In the genomic region with DNA sequence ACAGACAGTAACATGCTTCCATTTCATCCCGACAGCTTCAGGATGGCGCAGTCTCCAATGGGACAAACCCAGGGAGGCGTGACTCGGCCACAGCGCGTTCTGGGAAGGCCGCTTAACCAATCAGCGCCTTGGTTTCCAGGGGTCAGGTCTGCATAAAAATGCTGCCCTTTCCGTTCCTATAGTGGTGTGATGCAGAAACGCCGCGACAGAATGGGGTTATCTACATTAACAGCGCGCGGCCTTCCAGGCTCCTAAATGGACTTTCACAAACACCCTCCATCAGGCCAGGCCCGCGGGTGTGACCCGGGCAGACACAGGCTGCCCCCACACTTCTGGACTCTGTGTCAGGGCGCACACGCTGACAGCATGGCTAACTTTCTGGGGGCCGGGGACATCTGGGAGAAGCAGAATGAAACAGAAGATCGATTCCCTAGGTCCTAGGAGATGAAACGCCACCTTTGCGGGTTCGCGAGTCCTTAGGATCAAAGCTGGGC, we compare ENCODE assay signal across 8 cellular contexts. TPM values are rescaled to one million over a fixed set of nuclear protein-coding genes. Genes with fewer than 3 reads are reported as not detected.
A peak's percentile ranks its signal among the peaks of the same experiment; 100 is the strongest.
DNase-seq lines count a peak whose midpoint lies in the region; ATAC-seq and TF ChIP-seq lines count a peak whose summit lies in the region.

No MANE protein-coding gene starts in this region.

- H3K9me3 Mint-ChIP-seq in WTC11 = peaks cover 3% of the 10 kb centered on the region; the same call in 1 of the 2 replicates

- POLR2A ChIA-PET in WTC11 (lab: Charles Lee) = interaction anchor here (1.3 to 1.7 kb wide), 3 partner anchors 38 to 122 kb away, joined by 4 to 7 read pairs (median 6); a partner anchor contains a TSS

- peaks cover 38% of the 10 kb centered on the region for H3K4me1 Mint-ChIP-seq in WTC11

- no peak for TF ChIP-seq POLR2A in upper lobe of left lung (IDR thresholded peaks at IDR 0.05)

- CTCF ChIA-PET in WTC11 (lab: Charles Lee) = interaction anchor here (0.8 to 3.1 kb wide), 5 partner anchors 20 to 90 kb away, joined by 3 to 29 read pairs (median 4); a partner anchor contains a TSS

- peak overlapping the region; percentile 54 to 81 (median 77) for H3K27ac ChIP-seq in upper lobe of left lung

- H3K36me3 ChIP-seq in upper lobe of left lung = no peaks in the 10 kb centered on the region

- peak overlapping the region; percentile 99 for H3K27ac Mint-ChIP-seq in WTC11

- H3K4me3 Mint-ChIP-seq in WTC11 = peak overlapping the region; percentile 100

- H3K27me3 ChIP-seq in upper lobe of left lung = no peaks in the 10 kb centered on the region

- no peak for TF ChIP-seq EP300 in upper lobe of left lung (IDR thresholded peaks at IDR 0.05)

- H3K9me3 ChIP-seq in upper lobe of left lung = no peaks in the 10 kb centered on the region

- DNase-seq in 8988T (peak; percentile 89), GM04503 (ENCODE audit: low read depth) (peak; percentile 60), NCI-H2081 treated with DMSO at 0.1 percent for 48 hours (lab: John Stamatoyannopoulos, UW) (peak; percentile 5), WTC11 (ENCODE audit: low spot score) (peak; percentile 92), fibroblast of gingiva (ENCODE audit: low read depth) (peak; percentile 90), mucosa of gallbladder (ENCODE audit: low spot score) (peak; percentile 79), upper lobe of left lung (peak in 1 of 2 donors; percentile 87)

- 0 to 2% methylated on average over 12 to 26 of the region's 26 CpGs for WGBS in upper lobe of left lung, 2 donors

- H3K27me3 Mint-ChIP-seq in WTC11 (ENCODE audit: low read depth) = peaks cover 3% of the 10 kb centered on the region; the same call in 1 of the 2 replicates

- H3K4me1 ChIP-seq in upper lobe of left lung = peaks cover 0 to 22% (median 14%) of the 10 kb centered on the region in 4 donors

- ATAC-seq in HG02870 (IDR thresholded peaks at IDR 0.05; ENCODE audit: unreplicated experiment) (peak; percentile 15), WTC11 (peak; percentile 79), upper lobe of left lung (ENCODE audit: low FRiP score in 2 of 2) (peak; percentile 80 to 91)

- peak overlapping the region; percentile 56 to 94 (median 80) for H3K4me3 ChIP-seq in upper lobe of left lung

- no peaks in the 10 kb centered on the region for H3K36me3 Mint-ChIP-seq in WTC11

- no peak for TF ChIP-seq CTCF in WTC11 (IDR thresholded peaks at IDR 0.05)
- no peak for TF ChIP-seq CTCF in upper lobe of left lung (IDR thresholded peaks at IDR 0.05)

TF ChIP-seq in WTC11, 78 proteins besides CTCF, POLR2A, EP300 and RAD21:
- TF ChIP-seq TP53 (CRISPR knock-in tag; IDR thresholded peaks at IDR 0.05) (no peak), CREM (CRISPR knock-in tag; IDR thresholded peaks at IDR 0.05) (peak; percentile 87; the same call in 1 of the 2 replicates), ATF1 (CRISPR knock-in tag; IDR thresholded peaks at IDR 0.05) (no peak), ZNF138 (CRISPR knock-in tag; conservative IDR thresholded peaks at IDR 0.05) (no peak), FOXK1 (CRISPR knock-in tag; IDR thresholded peaks at IDR 0.05) (peak; percentile 56; the same call in 1 of the 2 replicates), NR3C1 (CRISPR knock-in tag; conservative IDR thresholded peaks at IDR 0.05; ENCODE audit: low read depth) (no peak), ZNF317 (CRISPR knock-in tag; IDR thresholded peaks at IDR 0.05; ENCODE audit: borderline replicate concordance, low read depth) (no peak), ESRRA (CRISPR knock-in tag; IDR thresholded peaks at IDR 0.05; ENCODE audit: borderline replicate concordance) (no peak)
- TF ChIP-seq, protein P1, sequence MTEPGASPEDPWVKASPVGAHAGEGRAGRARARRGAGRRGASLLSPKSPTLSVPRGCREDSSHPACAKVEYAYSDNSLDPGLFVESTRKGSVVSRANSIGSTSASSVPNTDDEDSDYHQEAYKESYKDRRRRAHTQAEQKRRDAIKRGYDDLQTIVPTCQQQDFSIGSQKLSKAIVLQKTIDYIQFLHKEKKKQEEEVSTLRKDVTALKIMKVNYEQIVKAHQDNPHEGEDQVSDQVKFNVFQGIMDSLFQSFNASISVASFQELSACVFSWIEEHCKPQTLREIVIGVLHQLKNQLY (CRISPR knock-in tag; IDR thresholded peaks at IDR 0.05) = no peak
- TF ChIP-seq, protein P2, sequence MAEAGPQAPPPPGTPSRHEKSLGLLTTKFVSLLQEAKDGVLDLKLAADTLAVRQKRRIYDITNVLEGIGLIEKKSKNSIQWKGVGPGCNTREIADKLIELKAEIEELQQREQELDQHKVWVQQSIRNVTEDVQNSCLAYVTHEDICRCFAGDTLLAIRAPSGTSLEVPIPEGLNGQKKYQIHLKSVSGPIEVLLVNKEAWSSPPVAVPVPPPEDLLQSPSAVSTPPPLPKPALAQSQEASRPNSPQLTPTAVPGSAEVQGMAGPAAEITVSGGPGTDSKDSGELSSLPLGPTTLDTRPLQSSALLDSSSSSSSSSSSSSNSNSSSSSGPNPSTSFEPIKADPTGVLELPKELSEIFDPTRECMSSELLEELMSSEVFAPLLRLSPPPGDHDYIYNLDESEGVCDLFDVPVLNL (CRISPR knock-in tag; IDR thresholded peaks at IDR 0.05; ENCODE audit: borderline replicate concordance, low read depth) = no peak
- TF ChIP-seq, protein P3, sequence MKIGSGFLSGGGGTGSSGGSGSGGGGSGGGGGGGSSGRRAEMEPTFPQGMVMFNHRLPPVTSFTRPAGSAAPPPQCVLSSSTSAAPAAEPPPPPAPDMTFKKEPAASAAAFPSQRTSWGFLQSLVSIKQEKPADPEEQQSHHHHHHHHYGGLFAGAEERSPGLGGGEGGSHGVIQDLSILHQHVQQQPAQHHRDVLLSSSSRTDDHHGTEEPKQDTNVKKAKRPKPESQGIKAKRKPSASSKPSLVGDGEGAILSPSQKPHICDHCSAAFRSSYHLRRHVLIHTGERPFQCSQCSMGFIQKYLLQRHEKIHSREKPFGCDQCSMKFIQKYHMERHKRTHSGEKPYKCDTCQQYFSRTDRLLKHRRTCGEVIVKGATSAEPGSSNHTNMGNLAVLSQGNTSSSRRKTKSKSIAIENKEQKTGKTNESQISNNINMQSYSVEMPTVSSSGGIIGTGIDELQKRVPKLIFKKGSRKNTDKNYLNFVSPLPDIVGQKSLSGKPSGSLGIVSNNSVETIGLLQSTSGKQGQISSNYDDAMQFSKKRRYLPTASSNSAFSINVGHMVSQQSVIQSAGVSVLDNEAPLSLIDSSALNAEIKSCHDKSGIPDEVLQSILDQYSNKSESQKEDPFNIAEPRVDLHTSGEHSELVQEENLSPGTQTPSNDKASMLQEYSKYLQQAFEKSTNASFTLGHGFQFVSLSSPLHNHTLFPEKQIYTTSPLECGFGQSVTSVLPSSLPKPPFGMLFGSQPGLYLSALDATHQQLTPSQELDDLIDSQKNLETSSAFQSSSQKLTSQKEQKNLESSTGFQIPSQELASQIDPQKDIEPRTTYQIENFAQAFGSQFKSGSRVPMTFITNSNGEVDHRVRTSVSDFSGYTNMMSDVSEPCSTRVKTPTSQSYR (CRISPR knock-in tag; IDR thresholded peaks at IDR 0.05) = no peak
- TF ChIP-seq, protein P4, sequence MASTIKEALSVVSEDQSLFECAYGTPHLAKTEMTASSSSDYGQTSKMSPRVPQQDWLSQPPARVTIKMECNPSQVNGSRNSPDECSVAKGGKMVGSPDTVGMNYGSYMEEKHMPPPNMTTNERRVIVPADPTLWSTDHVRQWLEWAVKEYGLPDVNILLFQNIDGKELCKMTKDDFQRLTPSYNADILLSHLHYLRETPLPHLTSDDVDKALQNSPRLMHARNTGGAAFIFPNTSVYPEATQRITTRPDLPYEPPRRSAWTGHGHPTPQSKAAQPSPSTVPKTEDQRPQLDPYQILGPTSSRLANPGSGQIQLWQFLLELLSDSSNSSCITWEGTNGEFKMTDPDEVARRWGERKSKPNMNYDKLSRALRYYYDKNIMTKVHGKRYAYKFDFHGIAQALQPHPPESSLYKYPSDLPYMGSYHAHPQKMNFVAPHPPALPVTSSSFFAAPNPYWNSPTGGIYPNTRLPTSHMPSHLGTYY (CRISPR knock-in tag; IDR thresholded peaks at IDR 0.05) = no peak
- TF ChIP-seq, protein P5, sequence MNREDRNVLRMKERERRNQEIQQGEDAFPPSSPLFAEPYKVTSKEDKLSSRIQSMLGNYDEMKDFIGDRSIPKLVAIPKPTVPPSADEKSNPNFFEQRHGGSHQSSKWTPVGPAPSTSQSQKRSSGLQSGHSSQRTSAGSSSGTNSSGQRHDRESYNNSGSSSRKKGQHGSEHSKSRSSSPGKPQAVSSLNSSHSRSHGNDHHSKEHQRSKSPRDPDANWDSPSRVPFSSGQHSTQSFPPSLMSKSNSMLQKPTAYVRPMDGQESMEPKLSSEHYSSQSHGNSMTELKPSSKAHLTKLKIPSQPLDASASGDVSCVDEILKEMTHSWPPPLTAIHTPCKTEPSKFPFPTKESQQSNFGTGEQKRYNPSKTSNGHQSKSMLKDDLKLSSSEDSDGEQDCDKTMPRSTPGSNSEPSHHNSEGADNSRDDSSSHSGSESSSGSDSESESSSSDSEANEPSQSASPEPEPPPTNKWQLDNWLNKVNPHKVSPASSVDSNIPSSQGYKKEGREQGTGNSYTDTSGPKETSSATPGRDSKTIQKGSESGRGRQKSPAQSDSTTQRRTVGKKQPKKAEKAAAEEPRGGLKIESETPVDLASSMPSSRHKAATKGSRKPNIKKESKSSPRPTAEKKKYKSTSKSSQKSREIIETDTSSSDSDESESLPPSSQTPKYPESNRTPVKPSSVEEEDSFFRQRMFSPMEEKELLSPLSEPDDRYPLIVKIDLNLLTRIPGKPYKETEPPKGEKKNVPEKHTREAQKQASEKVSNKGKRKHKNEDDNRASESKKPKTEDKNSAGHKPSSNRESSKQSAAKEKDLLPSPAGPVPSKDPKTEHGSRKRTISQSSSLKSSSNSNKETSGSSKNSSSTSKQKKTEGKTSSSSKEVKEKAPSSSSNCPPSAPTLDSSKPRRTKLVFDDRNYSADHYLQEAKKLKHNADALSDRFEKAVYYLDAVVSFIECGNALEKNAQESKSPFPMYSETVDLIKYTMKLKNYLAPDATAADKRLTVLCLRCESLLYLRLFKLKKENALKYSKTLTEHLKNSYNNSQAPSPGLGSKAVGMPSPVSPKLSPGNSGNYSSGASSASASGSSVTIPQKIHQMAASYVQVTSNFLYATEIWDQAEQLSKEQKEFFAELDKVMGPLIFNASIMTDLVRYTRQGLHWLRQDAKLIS (CRISPR knock-in tag; IDR thresholded peaks at IDR 0.05; ENCODE audit: borderline replicate concordance) = no peak
- TF ChIP-seq, protein P6, sequence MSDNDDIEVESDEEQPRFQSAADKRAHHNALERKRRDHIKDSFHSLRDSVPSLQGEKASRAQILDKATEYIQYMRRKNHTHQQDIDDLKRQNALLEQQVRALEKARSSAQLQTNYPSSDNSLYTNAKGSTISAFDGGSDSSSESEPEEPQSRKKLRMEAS (CRISPR knock-in tag; IDR thresholded peaks at IDR 0.05) = no peak
TF ChIP-seq in WTC11: peak in this region for 2.

RNA-seq across cellular contexts. Expression of a gene that starts 0.8 kb away (rescaled TPM):
- total RNA-seq in WTC11 (2021) = 9.2 to 12.0 TPM (median 10.7 TPM) in 3 replicates
- 13.9 TPM for total RNA-seq in mucosa of gallbladder
- total RNA-seq in upper lobe of left lung = 10 to 100 TPM in 4 of 6 donors, 1 to 10 TPM in 2; 6.3 to 31.2 (median 11.8) TPM

RNA-seq across cellular contexts. Expression of a gene that starts 10.9 kb away (rescaled TPM):
- 60.8 to 63.7 TPM (median 62.7 TPM) in 3 replicates for total RNA-seq in WTC11 (2021)
- total RNA-seq in mucosa of gallbladder = 121 TPM
- total RNA-seq in upper lobe of left lung = 100 to 1,000 TPM in 2 of 6 donors, 10 to 100 TPM in 4; 14.7 to 103 (median 81.1) TPM

RNA-seq across cellular contexts. Expression of a gene that starts 19.4 kb away (rescaled TPM):
- total RNA-seq in WTC11 (2021) (0.71 to 0.89 TPM in 2 of 3 replicates, not detected in the other), mucosa of gallbladder (0.63 TPM), upper lobe of left lung (1 to 10 TPM in 1 of 6 donors, under 1 TPM in 2, not detected in 3; 0.11 to 1.7 (median 0.51) TPM)

Comparison
In these comparisons a context has a peak if more than half of its experiments do, and no peak if none do; other contexts are left out.
1. ATAC-seq: peak in every context shown above with its lines; median percentile 86 in upper lobe of left lung; 79 in WTC11; 15 in HG02870.